8 cellular contexts compared by ENCODE assay signal in genomic region chr10:50621981-50622496, GRCh38. TPM values are rescaled to one million over a fixed set of nuclear protein-coding genes. Genes with fewer than 3 reads are reported as not detected.
DNase-seq lines count a peak whose midpoint lies in the region; ATAC-seq and TF ChIP-seq lines count a peak whose summit lies in the region.

No MANE protein-coding gene starts in this region.

- H3K27me3 ChIP-seq in SJSA1 (replicated peaks): no peaks in the 10 kb centered on the region

- TF ChIP-seq CTCF in omental fat pad (IDR thresholded peaks at IDR 0.05) (no peak), type B pancreatic cell (conservative IDR thresholded peaks at IDR 0.05) (no peak)

- no peak overlapping the region for H3K27ac ChIP-seq in SJSA1

- peak; percentile 31 for ATAC-seq in GM21528 (IDR thresholded peaks at IDR 0.05; ENCODE audit: low FRiP score, unreplicated experiment)
- ATAC-seq in omental fat pad (ENCODE audit: low FRiP score): peak; percentile 85

- H3K4me3 Mint-ChIP-seq in activated naive CD8-positive, alpha-beta T cell: peak overlapping the region; percentile 96
- peak overlapping the region; percentile 93 for H3K4me3 Mint-ChIP-seq in type B pancreatic cell

- H3K9me3 Mint-ChIP-seq in activated naive CD8-positive, alpha-beta T cell (ENCODE audit: low read depth): no peaks in the 10 kb centered on the region
- no peaks in the 10 kb centered on the region for H3K9me3 Mint-ChIP-seq in type B pancreatic cell

- intact Hi-C loops in head of caudate nucleus (cut with DNase I): loop anchor here (5.0 kb wide), 1 partner anchor 60 kb away; no protein-coding TSS in a partner anchor

- H3K4me1 Mint-ChIP-seq in activated naive CD8-positive, alpha-beta T cell (ENCODE audit: low read depth): peaks cover 56% of the 10 kb centered on the region
- H3K4me1 Mint-ChIP-seq in type B pancreatic cell (ENCODE audit: unreplicated experiment): peaks cover 16% of the 10 kb centered on the region

- H3K9me3 ChIP-seq in SJSA1 (replicated peaks): no peaks in the 10 kb centered on the region

- DNase-seq in DMS53 treated with DMSO at 0.1 percent for 48 hours (lab: John Stamatoyannopoulos, UW; ENCODE audit: unreplicated experiment) (peak; percentile 70), HuH-7.5 (ENCODE audit: low spot score) (peak; percentile 62), SJSA1 (ENCODE audit: low read depth in 1 of 2, low spot score in 2 of 2) (peak; percentile 66 to 92), head of caudate nucleus (peak; percentile 81 to 97 (median 90)), omental fat pad (ENCODE audit: low spot score) (peak; percentile 99), type B pancreatic cell (ENCODE audit: extremely low spot score, unreplicated experiment) (no peak)

- H3K27ac Mint-ChIP-seq in activated naive CD8-positive, alpha-beta T cell: peak overlapping the region; percentile 93
- peak overlapping the region; percentile 96 for H3K27ac Mint-ChIP-seq in type B pancreatic cell

- no peaks in the 10 kb centered on the region for H3K36me3 Mint-ChIP-seq in activated naive CD8-positive, alpha-beta T cell
- no peaks in the 10 kb centered on the region for H3K36me3 Mint-ChIP-seq in type B pancreatic cell

- H3K4me1 ChIP-seq in SJSA1 (replicated peaks): peaks cover 16% of the 10 kb centered on the region

- peaks cover 7% of the 10 kb centered on the region for H3K36me3 ChIP-seq in SJSA1

- H3K4me3 ChIP-seq in SJSA1: peak overlapping the region; percentile 71

- H3K27me3 Mint-ChIP-seq in activated naive CD8-positive, alpha-beta T cell: no peaks in the 10 kb centered on the region
- H3K27me3 Mint-ChIP-seq in type B pancreatic cell: no peaks in the 10 kb centered on the region

RNA-seq across cellular contexts. Expression of gene SGMS1, which starts 1.7 kb away (rescaled TPM):
- total RNA-seq in SJSA1 (2014; rRNA removed; shearing (Covaris generic)): 85.5 and 109 TPM in 2 replicates
- 100 to 1,000 TPM in 2 of 4 donors, 10 to 100 TPM in 2; 82.5 to 136 (median 96.4) TPM for total RNA-seq in omental fat pad
- total RNA-seq in type B pancreatic cell (ENCODE audit: low replicate concordance): 15.1 and 26.9 TPM in 2 replicates
